Comparison of ENCODE assay signal across 26 cellular contexts in genomic region chr21:32233055-32233546, GRCh38. TPM values are rescaled to one million over a fixed set of nuclear protein-coding genes. Genes with fewer than 3 reads are reported as not detected.
DNase-seq lines count a peak whose midpoint lies in the region; ATAC-seq and TF ChIP-seq lines count a peak whose summit lies in the region.
"Had no signal": no experiment of that assay in that cellular context is flagged by ENCODE, and none has a peak within 500 bp of the region (broad histone marks: within the 10 kb centered on the region; RNA-seq: fewer than 3 reads in every experiment).

No MANE protein-coding gene starts in this region.

- no peaks in the 10 kb centered on the region for H3K27me3 ChIP-seq in left lung
- H3K27me3 ChIP-seq: BE2C, ovary, testis had no signal

- H3K27ac ChIP-seq in left lung, result no peak overlapping the region
- H3K27ac ChIP-seq: ovary, testis had no signal

- no peak for TF ChIP-seq CTCF in left lung (IDR thresholded peaks at IDR 0.05)

- ATAC-seq in left lung, result peak; percentile 49
- no peak for ATAC-seq in HG03196 (IDR thresholded peaks at IDR 0.05; ENCODE audit: unreplicated experiment)
- ATAC-seq in sciatic nerve, result no peak
- ATAC-seq: activated CD4-positive, CD25-positive, alpha-beta regulatory T cell treated with anti-CD3 and anti-CD28 coated beads, Interleukin-2, amount 50 U/mL, for 24 hours; activated naive CD8-positive, alpha-beta T cell treated with anti-CD3 and anti-CD28 coated beads, Interleukin-2, amount 50 U/mL, for 24 hours; activated T-cell treated with anti-CD3 and anti-CD28 coated beads, Interleukin-2, amount 50 U/mL, for 72 hours had no signal

- DNase-seq in AG08396 (ENCODE audit: low spot score) (peak; percentile 25), NCI-H146 (lab: John Stamatoyannopoulos, UW) (peak; percentile 53), astrocyte of the hippocampus (ENCODE audit: low read depth, low spot score) (peak; percentile 66), left lung (no peak), GM19238 (ENCODE audit: insufficient read length, low spot score) (no peak), NCI-H1092 (lab: John Stamatoyannopoulos, UW) (no peak), sciatic nerve (ENCODE audit: low spot score) (no peak)
- DNase-seq: activated CD4-positive, alpha-beta memory T cell treated with anti-CD3 and anti-CD28 coated beads for 36 hours; activated naive CD4-positive, alpha-beta T cell; activated naive CD8-positive, alpha-beta T cell treated with anti-CD3 and anti-CD28 coated beads, Interleukin-2, amount 50 U/mL, for 24 hours; activated T-cell treated with anti-CD3 and anti-CD28 coated beads, Interleukin-2, amount 50 U/mL, for 72 hours; BE2C; CD8-positive, alpha-beta memory T cell; DMS 273 treated with DMSO at 0.1 percent for 48 hours; EL; glutamatergic neuron; H9; NCI-H187; NCI-H2171 treated with DMSO at 0.1 percent for 48 hours; NCI-H524; ovary; Right ventricle myocardium superior; testis had no signal

- no peaks in the 10 kb centered on the region for H3K36me3 ChIP-seq in left lung
- H3K36me3 ChIP-seq: BE2C, ovary had no signal

- no peaks in the 10 kb centered on the region for H3K9me3 ChIP-seq in left lung
- H3K9me3 ChIP-seq: BE2C, ovary, testis had no signal

- no peaks in the 10 kb centered on the region for H3K4me1 ChIP-seq in left lung
- H3K4me1 ChIP-seq: BE2C, testis had no signal

- intact Hi-C loops in left lung (cut with DNase I) (no loop called here), sciatic nerve (cut with DNase I) (no loop called here)

- no peak overlapping the region for H3K4me3 ChIP-seq in left lung
- H3K4me3 ChIP-seq: ovary, smooth muscle cell, testis had no signal

RNA-seq across cellular contexts. Expression of gene MIS18A, which starts 45.7 kb away (rescaled TPM):
- total RNA-seq in left lung (1 to 10 TPM; 7.0 to 7.1 TPM), sciatic nerve (6.6 TPM)

Comparison
In these comparisons a context has a peak if more than half of its experiments do, and no peak if none do; other contexts are left out.
1. DNase-seq: peak in AG08396 (single experiment), NCI-H146 (single experiment) and astrocyte of the hippocampus (single experiment); none in left lung (0 of 2), GM19238 (single experiment), NCI-H1092 (single experiment) and sciatic nerve (single experiment).